1 cellular context compared by ENCODE assay signal in genomic region chr19:5967571-5967970, GRCh38.
TF ChIP-seq lines count a peak whose summit lies in the region.

No MANE protein-coding gene starts in this region.

TF ChIP-seq in HCT116, 20 proteins besides CTCF, POLR2A, EP300 and RAD21 (continued from another document):
- no peak for TF ChIP-seq ZBTB33 (IDR thresholded peaks at IDR 0.05; ENCODE audit: extremely low read depth, insufficient replicate concordance, low read length)
- no peak for TF ChIP-seq EZH2phosphoT487 (IDR thresholded peaks at IDR 0.05; ENCODE audit: borderline replicate concordance)
- TF ChIP-seq EGR1 (IDR thresholded peaks at IDR 0.05; ENCODE audit: low read depth): no peak
- TF ChIP-seq ZFX (IDR thresholded peaks at IDR 0.05): no peak
